Comparison of ENCODE assay signal across 24 cellular contexts in genomic region chr4:24688453-24688852, GRCh38.
"Had no signal": no experiment of that assay in that cellular context is flagged by ENCODE, and none has a peak within 500 bp of the region (broad histone marks: within the 10 kb centered on the region; RNA-seq: fewer than 3 reads in every experiment).

No MANE protein-coding gene starts in this region.

- H3K27ac ChIP-seq: HL-60, SJSA1, SK-N-MC had no signal

- FAIRE-seq: HTR-8/SVneo, RCC 7860 had no signal

- H3K9me3 ChIP-seq: MG63, SJSA1 had no signal

- H3K4me1 ChIP-seq: SJSA1 had no signal

- H3K36me3 ChIP-seq: MG63, SJSA1 had no signal

- H3K4me3 ChIP-seq: MG63, SJSA1, SK-N-MC had no signal

- H3K27me3 ChIP-seq: MG63, SJSA1 had no signal

- DNase-seq: Karpas-422, KG1, MG63, NCI-H1092, NCI-H1105 treated with DMSO at 0.1 percent for 48 hours, NCI-H1417 treated with DMSO at 0.1 percent for 48 hours, NCI-H146, NCI-H1694 treated with DMSO at 0.1 percent for 48 hours, NCI-H2029, NCI-H2081 treated with DMSO at 0.1 percent for 48 hours, NCI-H2171, NCI-H226, NCI-H446, NCI-H510A, NCI-H524 treated with DMSO at 0.1 percent for 48 hours, NCI-H774, Right ventricle myocardium superior, RPMI8226, SIG-M5 had no signal
